ENCODE assay signal across 8 cellular contexts in the genomic region with DNA sequence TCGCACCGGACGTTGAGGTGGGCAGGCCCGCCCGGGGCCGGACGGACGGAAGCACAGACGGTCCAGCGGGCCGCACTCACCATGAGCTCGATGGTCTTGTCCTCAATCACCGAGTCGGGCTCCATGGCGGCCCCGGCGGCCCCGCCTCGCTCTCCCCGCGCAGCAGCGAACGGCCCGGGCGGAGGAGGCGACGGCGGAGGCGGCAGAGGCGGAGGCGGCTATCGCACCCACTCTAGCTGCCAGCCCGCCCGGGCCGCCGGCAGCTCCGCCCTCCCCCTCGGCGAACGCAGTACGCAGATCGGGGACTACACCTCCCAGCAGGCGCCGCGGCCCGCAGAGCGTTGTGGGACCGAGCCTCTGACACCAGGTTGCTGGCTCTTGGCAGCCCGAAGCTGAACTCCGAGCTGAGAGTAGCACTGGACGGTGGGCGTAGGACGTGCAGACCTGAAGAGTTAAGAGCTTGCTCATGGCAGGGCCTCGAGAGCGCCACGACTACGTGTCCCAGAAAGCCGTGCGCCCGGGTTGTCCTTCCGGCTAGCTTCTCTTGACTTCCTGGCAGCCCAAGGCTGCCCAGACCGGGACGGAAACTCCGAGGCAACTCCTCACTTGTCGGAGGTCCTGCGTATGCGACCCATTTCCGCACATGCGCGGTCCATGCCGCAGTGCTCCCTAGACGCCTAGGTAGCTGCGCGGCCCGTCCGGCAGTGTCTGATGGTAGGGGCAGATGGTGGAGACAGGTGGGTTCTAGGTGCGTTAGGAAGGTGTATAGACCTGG. TPM values are rescaled to one million over a fixed set of nuclear protein-coding genes. Genes with fewer than 3 reads are reported as not detected.
A peak's percentile ranks its signal among the peaks of the same experiment; 100 is the strongest.
DNase-seq lines count a peak whose midpoint lies in the region; ATAC-seq and TF ChIP-seq lines count a peak whose summit lies in the region.

TSS of gene FBXW11 (minus strand) at position 261 of the 775 bp plus-strand sequence. CDS start at position 125, 136 bp downstream.

- peak; percentile 97 for ATAC-seq in gastroesophageal sphincter

- no peak for TF ChIP-seq EP300 in gastroesophageal sphincter (IDR thresholded peaks at IDR 0.05)

- TF ChIP-seq CTCF in gastroesophageal sphincter (IDR thresholded peaks at IDR 0.05) = peak in 1 of 4 experiments; percentile 9

- peaks cover 0 to 52% (median 14%) of the 10 kb centered on the region in 3 donors for H3K4me1 ChIP-seq in gastroesophageal sphincter

- CTCF ChIA-PET in HEK293T (lab: Yijun Ruan, JAX) = interaction anchor here (0.6 to 3.7 kb wide), 7 partner anchors 22 to 98 kb away, joined by 3 to 22 read pairs (median 3); no protein-coding TSS in a partner anchor
- CTCF ChIA-PET in activated naive CD4-positive, alpha-beta T cell treated with anti-CD3 and anti-CD28 coated beads for 36 hours (lab: Charles Lee) = interaction anchor here (0.6 to 6.3 kb wide), 17 partner anchors 28 to 287 kb away, joined by 3 to 61 read pairs (median 5); partner anchors contain the start of genes STK10 and UBTD2

- peaks cover 6% of the 10 kb centered on the region for H3K36me3 Mint-ChIP-seq in activated naive CD4-positive, alpha-beta T cell treated with anti-CD3 and anti-CD28 coated beads for 36 hours (ENCODE audit: low read depth)

- H3K27ac Mint-ChIP-seq in activated naive CD4-positive, alpha-beta T cell treated with anti-CD3 and anti-CD28 coated beads for 36 hours = peak within 1 kb of the TSS; percentile 99

- in situ Hi-C loops in SK-MEL-5 (cut with HindIII; ENCODE audit: low pct_unique_long_range_greater_than_20kb, low sequenced_read_pairs) = no loop called here

- peak within 1 kb of the TSS; percentile 73 to 98 (median 96) for H3K27ac ChIP-seq in gastroesophageal sphincter

- DNase-seq in GF-D8 (lab: John Stamatoyannopoulos, UW) = peak; percentile 87
- peak; percentile 98 for DNase-seq in HEK293T (ENCODE audit: extremely low spot score)
- peak; percentile 96 for DNase-seq in MV-4-11 (lab: John Stamatoyannopoulos, UW)
- DNase-seq in SK-MEL-5 (ENCODE audit: low read depth, low spot score) = peak; percentile 95
- DNase-seq in activated naive CD4-positive, alpha-beta T cell treated with anti-CD3 and anti-CD28 coated beads for 36 hours = peak; percentile 96
- DNase-seq in non-pigmented ciliary epithelial cell (ENCODE audit: low read depth) = peak; percentile 90
- peak; percentile 98 for DNase-seq in superior temporal gyrus (ENCODE audit: extremely low spot score)

- H3K9me3 Mint-ChIP-seq in activated naive CD4-positive, alpha-beta T cell treated with anti-CD3 and anti-CD28 coated beads for 36 hours = no peaks in the 10 kb centered on the region

- H3K27me3 Mint-ChIP-seq in activated naive CD4-positive, alpha-beta T cell treated with anti-CD3 and anti-CD28 coated beads for 36 hours (ENCODE audit: low read depth) = no peaks in the 10 kb centered on the region

- POLR2A ChIA-PET in HEK293T (lab: Yijun Ruan, JAX) = interaction anchor here (0.6 to 4.2 kb wide), 31 partner anchors 10 to 619 kb away, joined by 3 to 29 read pairs (median 5); partner anchors contain the start of gene NPM1

- H3K36me3 ChIP-seq in gastroesophageal sphincter = no peaks in the 10 kb centered on the region

- H3K4me3 Mint-ChIP-seq in activated naive CD4-positive, alpha-beta T cell treated with anti-CD3 and anti-CD28 coated beads for 36 hours = peak within 1 kb of the TSS; percentile 96

- WGBS in gastroesophageal sphincter (ENCODE audit: low coverage in 1 of 2), 2 donors = 0% methylated on average over 3 of the region's 77 CpGs; no CpG with 5 or more reads in 1 of the 2 donors

- no peaks in the 10 kb centered on the region for H3K9me3 ChIP-seq in gastroesophageal sphincter

- H3K4me1 Mint-ChIP-seq in activated naive CD4-positive, alpha-beta T cell treated with anti-CD3 and anti-CD28 coated beads for 36 hours (ENCODE audit: low read depth) = peaks cover 46% of the 10 kb centered on the region

- peak; percentile 67 to 73 for TF ChIP-seq POLR2A in gastroesophageal sphincter (IDR thresholded peaks at IDR 0.05)

- intact Hi-C loops in activated naive CD4-positive, alpha-beta T cell treated with anti-CD3 and anti-CD28 coated beads for 36 hours (cut with micrococcal nuclease) = loop anchor here (1.0 to 5.0 kb wide), 9 partner anchors 21 to 1674 kb away; partner anchors contain the start of genes NPM1, STK10 and UBTD2

- no peaks in the 10 kb centered on the region for H3K27me3 ChIP-seq in gastroesophageal sphincter

- peak within 1 kb of the TSS; percentile 59 to 96 for H3K4me3 ChIP-seq in gastroesophageal sphincter

TF ChIP-seq in HEK293T, 16 proteins besides CTCF, POLR2A, EP300 and RAD21:
- TF ChIP-seq BHLHE40 (IDR thresholded peaks at IDR 0.05; ENCODE audit: borderline replicate concordance) (no peak), FOXK2 (IDR thresholded peaks at IDR 0.05) (no peak), NFRKB (IDR thresholded peaks at IDR 0.05) (no peak), SUZ12 (IDR thresholded peaks at IDR 0.05) (peak; percentile 87; the same call in 1 of the 2 replicates), PKNOX1 (IDR thresholded peaks at IDR 0.05) (peak; percentile 47), L3MBTL2 (conservative IDR thresholded peaks at IDR 0.05) (peak; percentile 54; the same call in 1 of the 2 replicates), ELF4 (IDR thresholded peaks at IDR 0.05) (peak; percentile 90; the same call in 1 of the 2 replicates)

RNA-seq across cellular contexts. Expression of gene FBXW11, which starts in this region (rescaled TPM):
- total RNA-seq in SK-MEL-5 (2014; rRNA removed; shearing (Covaris generic)) = 50.6 and 55.4 TPM in 2 replicates
- 27.1 and 38.0 TPM in 2 replicates for polyA plus RNA-seq in SK-MEL-5 (2015; cell fraction: cytosol; rRNA removed)
- polyA plus RNA-seq in SK-MEL-5 (2015; cell fraction: nucleus; rRNA removed) = 31.4 and 49.2 TPM in 2 replicates
- 10 to 100 TPM; 32.8 to 35.5 TPM for total RNA-seq in activated naive CD4-positive, alpha-beta T cell treated with anti-CD3 and anti-CD28 coated beads for 36 hours
- total RNA-seq in gastroesophageal sphincter = 10 to 100 TPM; 64.3 to 88.3 (median 76.3) TPM

Comparison
In these comparisons a context has a peak if more than half of its experiments do, and no peak if none do; other contexts are left out.
1. Peak in every context shown above with its lines: DNase-seq, ATAC-seq, H3K4me3 ChIP-seq and H3K27ac ChIP-seq.